ENCODE assay signal across 20 cellular contexts in the genomic region with DNA sequence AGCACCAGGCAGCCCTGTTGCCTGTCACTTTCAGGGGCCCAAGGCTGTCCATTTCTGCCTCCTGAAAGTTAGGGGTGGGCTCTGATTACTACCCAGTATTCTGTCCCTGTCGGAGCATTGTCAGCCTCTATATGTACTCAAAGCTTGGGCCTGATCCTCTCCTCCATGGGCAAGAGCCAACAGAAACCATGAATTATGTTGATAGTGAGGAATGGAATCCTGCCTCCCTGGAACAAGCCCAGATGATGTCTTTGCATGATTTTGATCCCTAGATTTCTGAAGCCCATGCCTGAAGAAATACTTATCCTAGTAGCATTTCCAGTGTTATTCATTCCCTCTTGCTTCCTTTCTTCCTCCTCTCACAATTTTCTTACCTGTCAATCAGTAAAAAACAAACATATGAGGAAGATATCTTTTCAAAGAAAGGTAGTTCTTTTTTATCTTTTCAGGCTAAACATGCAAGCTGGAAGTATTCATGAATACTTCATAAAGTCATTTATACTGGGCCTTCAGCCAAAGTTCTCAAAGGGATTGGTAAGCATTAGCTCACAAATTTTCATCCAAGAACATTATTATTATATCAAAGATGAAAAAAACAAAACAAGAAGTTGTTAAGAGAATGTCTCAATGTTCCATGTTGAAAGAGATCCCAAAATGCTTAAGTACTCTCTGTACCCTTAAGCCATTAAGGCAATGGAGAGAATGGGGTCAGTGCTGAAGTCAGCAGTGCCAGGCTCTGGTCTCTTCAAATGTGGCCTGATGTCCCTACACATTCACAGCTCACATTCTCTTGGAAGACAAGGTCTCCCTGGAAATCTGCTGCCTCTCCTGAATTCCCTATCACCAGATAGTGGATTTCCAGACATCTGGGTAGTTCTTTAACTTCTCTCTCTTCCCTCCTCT.
DNase-seq lines count a peak whose midpoint lies in the region; ATAC-seq and TF ChIP-seq lines count a peak whose summit lies in the region.
"Had no signal": no experiment of that assay in that cellular context is flagged by ENCODE, and none has a peak within 500 bp of the region (broad histone marks: within the 10 kb centered on the region; RNA-seq: fewer than 3 reads in every experiment).

No MANE protein-coding gene starts in this region.

- H3K27ac ChIP-seq in IMR-90 (ENCODE audit: insufficient read depth, low read length) (no peak overlapping the region), esophagus squamous epithelium (peak overlapping the region in 3 of 4 donors; percentile 55 to 63 (median 56)), testis (peak overlapping the region in 1 of 2 donors; percentile 69), GM23338 (ENCODE audit: low read depth) (no peak overlapping the region)
- no peak overlapping the region for H3K27ac ChIP-seq in naive thymus-derived CD4-positive, alpha-beta T cell (ENCODE audit: low read depth, low read length)
- H3K27ac ChIP-seq: body of pancreas, pancreas had no signal

- H4K20me1 ChIP-seq in IMR-90 (ENCODE audit: insufficient read depth, low read length) (no peaks in the 10 kb centered on the region), GM23338 (replicated peaks; ENCODE audit: insufficient read depth) (peaks cover 3% of the 10 kb centered on the region; the same call in 1 of the 2 replicates)

- WGBS in IMR-90 (ENCODE audit: extremely low coverage in 2 of 2, insufficient read length in 1 of 2), 2 experiments: no CpG with 5 or more reads among the region's 1 CpG
- 20 to 27% methylated on average over 1 of the region's 1 CpG for WGBS in esophagus squamous epithelium, 2 donors
- 64 to 82% methylated on average over 1 of the region's 1 CpG for WGBS in testis, 2 donors

- H3F3A ChIP-seq in GM23338 (replicated peaks; ENCODE audit: low read depth): no peaks in the 10 kb centered on the region

- H3K4me1 ChIP-seq in IMR-90 (ENCODE audit: control insufficient read depth, insufficient read depth, low read length): no peaks in the 10 kb centered on the region
- peaks cover 0 to 13% (median 0%) of the 10 kb centered on the region in 3 donors for H3K4me1 ChIP-seq in esophagus squamous epithelium
- no peaks in the 10 kb centered on the region for H3K4me1 ChIP-seq in testis
- H3K4me1 ChIP-seq in naive thymus-derived CD4-positive, alpha-beta T cell (ENCODE audit: control insufficient read depth in 2 of 2, insufficient read depth in 2 of 2, low read length in 2 of 2): no peaks in the 10 kb centered on the region
- no peaks in the 10 kb centered on the region for H3K4me1 ChIP-seq in GM23338 (ENCODE audit: insufficient read depth)
- H3K4me1 ChIP-seq: body of pancreas, pancreas had no signal

- H3K4me3 Mint-ChIP-seq in naive thymus-derived CD4-positive, alpha-beta T cell: no peak overlapping the region
- no peak overlapping the region for H3K4me3 Mint-ChIP-seq in GM23338
- H3K4me3 Mint-ChIP-seq: activated naive CD4-positive, alpha-beta T cell treated with anti-CD3 and anti-CD28 coated beads, Interleukin-2, amount 10 ng/mL, durations not matched to agents 7 days and 5 days; activated T-cell treated with anti-CD3 and anti-CD28 coated beads, Interleukin-2, amount 50 U/mL, for 24 hours had no signal

- H3K4ac ChIP-seq in IMR-90 (ENCODE audit: low read depth, low read length): no peak overlapping the region

- no peaks in the 10 kb centered on the region for H3K36me3 Mint-ChIP-seq in naive thymus-derived CD4-positive, alpha-beta T cell
- H3K36me3 Mint-ChIP-seq in GM23338 (ENCODE audit: low read depth): no peaks in the 10 kb centered on the region
- H3K36me3 Mint-ChIP-seq: activated naive CD4-positive, alpha-beta T cell treated with anti-CD3 and anti-CD28 coated beads, Interleukin-2, amount 10 ng/mL, durations not matched to agents 7 days and 5 days had no signal

- ATAC-seq in IMR-90 (ENCODE audit: low read depth) (no peak), GM23338 (no peak)
- ATAC-seq in naive thymus-derived CD4-positive, alpha-beta T cell: no peak
- ATAC-seq: body of pancreas, GM12878, HepG2, left colon, pancreas had no signal

- in situ Hi-C loops in IMR-90 (cut with MboI; ENCODE audit: low sequenced_read_pairs): no loop called here

- no peaks in the 10 kb centered on the region for H3K4me1 Mint-ChIP-seq in naive thymus-derived CD4-positive, alpha-beta T cell
- H3K4me1 Mint-ChIP-seq in GM23338: no peaks in the 10 kb centered on the region
- H3K4me1 Mint-ChIP-seq: activated naive CD4-positive, alpha-beta T cell treated with anti-CD3 and anti-CD28 coated beads, Interleukin-2, amount 10 ng/mL, durations not matched to agents 7 days and 5 days had no signal

- no peaks in the 10 kb centered on the region for H3K9me1 ChIP-seq in IMR-90 (ENCODE audit: insufficient read depth, low read length)

- H3K4me3 ChIP-seq in IMR-90 (ENCODE audit: insufficient read depth, low read depth, low read length) (no peak overlapping the region), esophagus squamous epithelium (no peak overlapping the region), testis (no peak overlapping the region), GM23338 (no peak overlapping the region)
- H3K4me3 ChIP-seq in naive thymus-derived CD4-positive, alpha-beta T cell (ENCODE audit: low read length): no peak overlapping the region
- H3K4me3 ChIP-seq: body of pancreas, GM12878, pancreas had no signal

- H4K5ac ChIP-seq in IMR-90 (ENCODE audit: low read depth, low read length): no peak overlapping the region

- DNase-seq in IMR-90 (peak; percentile 11), esophagus squamous epithelium (lab: John Stamatoyannopoulos, UW) (no peak), left kidney (ENCODE audit: low read depth, low spot score) (peak; percentile 14), testis (peak; percentile 22), GM23338 (ENCODE audit: low spot score) (no peak), NCI-H187 treated with DMSO at 0.1 percent for 48 hours (lab: John Stamatoyannopoulos, UW) (no peak), AML-193 (lab: John Stamatoyannopoulos, UW) (no peak)
- DNase-seq in naive thymus-derived CD4-positive, alpha-beta T cell: no peak
- DNase-seq: activated CD4-positive, alpha-beta T cell treated with anti-CD3 and anti-CD28 coated beads, Interleukin-2, amount 50 U/mL, for 48 hours; activated naive CD4-positive, alpha-beta T cell treated with anti-CD3 and anti-CD28 coated beads, Interleukin-2, amount 10 ng/mL, durations not matched to agents 7 days and 5 days; activated T-cell treated with anti-CD3 and anti-CD28 coated beads, Interleukin-2, amount 50 U/mL, for 24 hours; body of pancreas; left colon; NCI-H187; NCI-H446; pancreas; stimulated activated naive CD4-positive, alpha-beta T cell; SW 1271 had no signal

- H2BK20ac ChIP-seq in IMR-90 (ENCODE audit: low read depth, low read length): no peak overlapping the region

- H3K23ac ChIP-seq in IMR-90 (ENCODE audit: low read depth, low read length): no peak overlapping the region

- CTCF ChIA-PET in IMR-90 (lab: Yijun Ruan, JAX): no interaction called here
- CTCF ChIA-PET in naive thymus-derived CD4-positive, alpha-beta T cell (lab: Charles Lee): no interaction called here

- H3K9me2 ChIP-seq in GM23338 (ENCODE audit: insufficient read depth): no peaks in the 10 kb centered on the region; the same call in 1 of the 2 replicates

- no peak overlapping the region for H2AK5ac ChIP-seq in IMR-90 (ENCODE audit: low read depth, low read length)

- H3K9me3 ChIP-seq in IMR-90 (ENCODE audit: control insufficient read depth, insufficient read depth, low read length): no peaks in the 10 kb centered on the region
- no peaks in the 10 kb centered on the region for H3K9me3 ChIP-seq in esophagus squamous epithelium
- H3K9me3 ChIP-seq in testis: no peaks in the 10 kb centered on the region
- H3K9me3 ChIP-seq in naive thymus-derived CD4-positive, alpha-beta T cell (ENCODE audit: control insufficient read depth in 2 of 3, low read length in 3 of 3): no peaks in the 10 kb centered on the region
- H3K9me3 ChIP-seq: body of pancreas, pancreas had no signal

- H3K14ac ChIP-seq in IMR-90 (replicated peaks; ENCODE audit: low read depth, low read length): no peak overlapping the region

- H3K27ac Mint-ChIP-seq in naive thymus-derived CD4-positive, alpha-beta T cell: no peak overlapping the region
- H3K27ac Mint-ChIP-seq in GM23338: no peak overlapping the region
- H3K27ac Mint-ChIP-seq: activated naive CD4-positive, alpha-beta T cell treated with anti-CD3 and anti-CD28 coated beads, Interleukin-2, amount 10 ng/mL, durations not matched to agents 7 days and 5 days; activated T-cell treated with anti-CD3 and anti-CD28 coated beads, Interleukin-2, amount 50 U/mL, for 24 hours had no signal

- H3K79me2 ChIP-seq in GM23338 (replicated peaks; ENCODE audit: insufficient read depth): no peaks in the 10 kb centered on the region

- dilution Hi-C loops in IMR-90 (cut with HindIII; ENCODE audit: low sequenced_read_pairs, unreplicated experiment): no loop called here

- H3K27me3 ChIP-seq in IMR-90 (ENCODE audit: control insufficient read depth, insufficient read depth, low read length): no peaks in the 10 kb centered on the region
- no peaks in the 10 kb centered on the region for H3K27me3 ChIP-seq in esophagus squamous epithelium
- no peaks in the 10 kb centered on the region for H3K27me3 ChIP-seq in testis
- H3K27me3 ChIP-seq in naive thymus-derived CD4-positive, alpha-beta T cell (ENCODE audit: control insufficient read depth in 2 of 2, insufficient read depth in 2 of 2, low read length in 2 of 2): no peaks in the 10 kb centered on the region
- H3K27me3 ChIP-seq in GM23338 (ENCODE audit: insufficient read depth): no peaks in the 10 kb centered on the region
- H3K27me3 ChIP-seq: body of pancreas had no signal

- H3K36me3 ChIP-seq in IMR-90 (ENCODE audit: control insufficient read depth, insufficient read depth, low read length): no peaks in the 10 kb centered on the region
- H3K36me3 ChIP-seq in esophagus squamous epithelium: no peaks in the 10 kb centered on the region
- H3K36me3 ChIP-seq in testis (ENCODE audit: low read depth, missing control alignments): no peaks in the 10 kb centered on the region
- H3K36me3 ChIP-seq in naive thymus-derived CD4-positive, alpha-beta T cell (ENCODE audit: control insufficient read depth in 2 of 3, insufficient read depth in 3 of 3, low read length in 3 of 3): no peaks in the 10 kb centered on the region
- H3K36me3 ChIP-seq in GM23338 (ENCODE audit: insufficient read depth): no peaks in the 10 kb centered on the region
- H3K36me3 ChIP-seq: pancreas had no signal

- H4K91ac ChIP-seq in IMR-90 (ENCODE audit: insufficient read depth, low read depth, low read length): no peak overlapping the region

- H2BK5ac ChIP-seq in IMR-90 (ENCODE audit: low read depth, low read length, poor library complexity, severe bottlenecking): no peak overlapping the region

- H4K8ac ChIP-seq in IMR-90 (ENCODE audit: low read depth in 2 of 2, low read length in 2 of 2): no peak overlapping the region

- H3K18ac ChIP-seq in IMR-90 (ENCODE audit: low read depth, low read length): no peak overlapping the region

- no peak overlapping the region for H2BK15ac ChIP-seq in IMR-90 (ENCODE audit: low read depth, low read length)

- POLR2A ChIA-PET in IMR-90 (lab: Charles Lee; ENCODE audit: unreplicated experiment): no interaction called here
- POLR2A ChIA-PET in naive thymus-derived CD4-positive, alpha-beta T cell (lab: Charles Lee): no interaction called here

- no TSS peak for BruUV-seq in IMR-90 (replicated peaks; lab: Mats Ljungman, UMichigan)

- H2AFZ ChIP-seq in IMR-90 (replicated peaks; ENCODE audit: low read length, poor library complexity): no peak overlapping the region
- no peak overlapping the region for H2AFZ ChIP-seq in GM23338

- H3K4me2 ChIP-seq in IMR-90 (ENCODE audit: low read depth, low read length): no peak overlapping the region
- H3K4me2 ChIP-seq in GM23338: no peak overlapping the region

- H3K9ac ChIP-seq in IMR-90 (ENCODE audit: low read depth, low read length): no peak overlapping the region

- TF ChIP-seq RAD21 in IMR-90 (IDR thresholded peaks at IDR 0.05; ENCODE audit: low read length): no peak

- H2AK9ac ChIP-seq in IMR-90 (replicated peaks; ENCODE audit: low read depth, low read length, poor library complexity): no peak overlapping the region

- no peak for TF ChIP-seq CTCF in IMR-90 (conservative IDR thresholded peaks at IDR 0.05; ENCODE audit: low read depth, low read length)
- TF ChIP-seq CTCF in esophagus squamous epithelium (IDR thresholded peaks at IDR 0.05): no peak
- TF ChIP-seq CTCF in testis (IDR thresholded peaks at IDR 0.05): no peak
- no peak for TF ChIP-seq CTCF in GM23338 (conservative IDR thresholded peaks at IDR 0.05; ENCODE audit: low read depth in 2 of 2)

- no peak overlapping the region for H2BK120ac ChIP-seq in IMR-90 (ENCODE audit: low read depth, low read length)

- no peak overlapping the region for H3K56ac ChIP-seq in IMR-90 (ENCODE audit: extremely low read depth, insufficient read depth, low read length)

- H3K9me3 Mint-ChIP-seq in naive thymus-derived CD4-positive, alpha-beta T cell: peaks cover 0 to 6% (median 0%) of the 10 kb centered on the region in 11 donors
- peaks cover 4% of the 10 kb centered on the region; the same call in 2 of the 3 replicates for H3K9me3 Mint-ChIP-seq in GM23338
- H3K9me3 Mint-ChIP-seq: activated naive CD4-positive, alpha-beta T cell treated with anti-CD3 and anti-CD28 coated beads, Interleukin-2, amount 10 ng/mL, durations not matched to agents 7 days and 5 days; activated T-cell treated with anti-CD3 and anti-CD28 coated beads, Interleukin-2, amount 50 U/mL, for 24 hours had no signal

- intact Hi-C loops in IMR-90 (cut with micrococcal nuclease) (no loop called here), esophagus squamous epithelium (cut with DNase I) (no loop called here), testis (cut with DNase I; ENCODE audit: low total_unique reads) (no loop called here)
- intact Hi-C loops in naive thymus-derived CD4-positive, alpha-beta T cell (cut with micrococcal nuclease): no loop called here

- TF ChIP-seq POLR2A in IMR-90 (IDR thresholded peaks at IDR 0.05; ENCODE audit: low read depth, low read length): no peak
- TF ChIP-seq POLR2A in esophagus squamous epithelium (IDR thresholded peaks at IDR 0.05): no peak
- TF ChIP-seq POLR2A in testis (IDR thresholded peaks at IDR 0.05): no peak

- H3K79me1 ChIP-seq in IMR-90 (ENCODE audit: low read depth in 1 of 2, low read length in 2 of 2): no peaks in the 10 kb centered on the region

- peaks cover 2 to 31% (median 7%) of the 10 kb centered on the region in 5 donors for H3K27me3 Mint-ChIP-seq in naive thymus-derived CD4-positive, alpha-beta T cell
- H3K27me3 Mint-ChIP-seq in GM23338 (ENCODE audit: insufficient read depth, low read depth, poor library complexity): no peaks in the 10 kb centered on the region
- H3K27me3 Mint-ChIP-seq: activated naive CD4-positive, alpha-beta T cell treated with anti-CD3 and anti-CD28 coated beads, Interleukin-2, amount 10 ng/mL, durations not matched to agents 7 days and 5 days had no signal

Comparison
In these comparisons a context has a peak if more than half of its experiments do, and no peak if none do; other contexts are left out.
1. DNase-seq: peak in IMR-90 (single experiment), left kidney (single experiment) and testis (single experiment); none in esophagus squamous epithelium (single experiment), naive thymus-derived CD4-positive, alpha-beta T cell (0 of 9), GM23338 (single experiment), NCI-H187 treated with DMSO at 0.1 percent for 48 hours (single experiment) and AML-193 (0 of 2).
2. H3K27ac ChIP-seq: peak in esophagus squamous epithelium (3 of 4); none in IMR-90 (single experiment), naive thymus-derived CD4-positive, alpha-beta T cell (single experiment) and GM23338 (single experiment).